In the genomic region with DNA sequence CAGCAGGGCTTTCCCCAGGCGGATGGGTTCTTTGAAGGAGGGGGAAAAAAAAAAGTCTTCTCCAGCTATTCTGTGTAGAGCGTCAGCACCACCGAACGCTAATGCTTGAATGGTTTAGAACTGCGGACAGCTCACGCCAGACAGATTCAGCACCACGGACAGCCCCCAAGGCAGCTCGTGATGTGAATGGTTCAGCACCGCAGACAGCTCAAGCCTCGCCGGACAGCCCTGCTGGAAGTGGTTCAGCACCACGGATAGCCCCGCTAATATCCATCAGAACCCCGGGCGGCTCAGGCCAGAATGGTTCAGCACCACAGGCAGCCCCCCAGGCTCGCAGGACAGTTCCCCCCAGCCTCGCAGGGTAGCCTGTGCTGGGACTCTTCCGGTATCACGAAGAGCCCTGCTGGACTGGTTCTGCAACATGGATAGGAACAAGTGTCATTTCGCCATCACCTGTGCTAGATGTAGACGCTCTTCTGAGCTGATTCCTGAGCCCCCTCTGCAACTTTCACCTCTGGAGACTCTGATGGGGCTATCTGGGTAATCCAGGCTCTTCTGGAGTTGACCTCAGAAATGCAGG, we compare ENCODE assay signal across 8 cellular contexts. TPM values are rescaled to one million over a fixed set of nuclear protein-coding genes. Genes with fewer than 3 reads are reported as not detected.
DNase-seq lines count a peak whose midpoint lies in the region; ATAC-seq, FAIRE-seq and TF ChIP-seq lines count a peak whose summit lies in the region.

No MANE protein-coding gene starts in this region.

- 43% methylated on average over 12 of the region's 21 CpGs; no CpG with 5 or more reads in 1 of the 2 experiments for WGBS in H1 (ENCODE audit: extremely low coverage in 1 of 2, insufficient coverage in 1 of 2, insufficient read length in 1 of 2, insufficient replicate concordance in 2 of 2, low coverage in 1 of 2, low lambda C conversion rate in 2 of 2, missing lambda C conversion rate in 1 of 2), 2 experiments
- WGBS in lung, 2 donors = 11 to 12% methylated on average over 21 of the region's 21 CpGs

- H2BK12ac ChIP-seq in H1 (ENCODE audit: low read depth, low read length) = no peak overlapping the region

- H2AFZ ChIP-seq in HCT116 (ENCODE audit: low read depth, low read length, poor library complexity, severe bottlenecking) (no peak overlapping the region), H1 (ENCODE audit: low read length) (no peak overlapping the region)

- H3K27ac Mint-ChIP-seq in T-helper 17 cell = no peak overlapping the region

- H3K79me1 ChIP-seq in H1 (ENCODE audit: low read depth, low read length) = no peaks in the 10 kb centered on the region

- no peak overlapping the region for H3K18ac ChIP-seq in H1 (ENCODE audit: extremely low read depth, low read length)

- no peak overlapping the region for H3K56ac ChIP-seq in H1 (replicated peaks; ENCODE audit: insufficient read length, low read depth, low read length)

- no peak overlapping the region for H4K8ac ChIP-seq in H1 (ENCODE audit: extremely low read depth, insufficient read depth, low read length)

- H3K36me3 Mint-ChIP-seq in T-helper 17 cell (ENCODE audit: low read depth) = no peaks in the 10 kb centered on the region

- no peak overlapping the region for H2BK120ac ChIP-seq in H1 (replicated peaks; ENCODE audit: low read depth, low read length)

- BruUV-seq in HCT116 (replicated peaks; lab: Mats Ljungman, UMichigan) = no TSS peak

- H3K79me2 ChIP-seq in HCT116 (ENCODE audit: insufficient read depth, low read length) (no peaks in the 10 kb centered on the region), H1 (ENCODE audit: control insufficient read depth in 1 of 2, insufficient read depth in 2 of 2, low read length in 2 of 2) (no peaks in the 10 kb centered on the region)

- no peak for ATAC-seq in HCT116
- peak; percentile 53 for ATAC-seq in lung (ENCODE audit: insufficient read depth, low FRiP score)
- ATAC-seq in T-helper 17 cell = no peak

- no peak overlapping the region for H4K91ac ChIP-seq in H1 (replicated peaks; ENCODE audit: insufficient read length, low read length)

- no peak overlapping the region for H3K27ac ChIP-seq in HCT116 (ENCODE audit: low read depth, low read length)
- H3K27ac ChIP-seq in SJCRH30 = no peak overlapping the region
- H3K27ac ChIP-seq in H1 (ENCODE audit: low read depth, low read length) = no peak overlapping the region
- no peak overlapping the region for H3K27ac ChIP-seq in lung (ENCODE audit: low read depth in 1 of 2, low read length in 1 of 2)

- no peak for TF ChIP-seq EP300 in H1 (IDR thresholded peaks at IDR 0.05; ENCODE audit: borderline replicate concordance in 1 of 2, low read depth in 2 of 2, low read length in 2 of 2)

- no peak overlapping the region for H3K23ac ChIP-seq in H1 (ENCODE audit: insufficient read length)

- H2AK5ac ChIP-seq in H1 (ENCODE audit: low read depth, low read length) = no peak overlapping the region

- H3K4me1 Mint-ChIP-seq in T-helper 17 cell = no peaks in the 10 kb centered on the region

- H3K9me3 ChIP-seq in HCT116 (ENCODE audit: control insufficient read depth in 1 of 2, insufficient read depth in 1 of 2, low read depth in 1 of 2, low read length in 2 of 2) = peaks cover 9 to 31% of the 10 kb centered on the region in 2 experiments; a peak in 2 of 4 replicates
- H3K9me3 ChIP-seq in SJCRH30 (replicated peaks) = no peaks in the 10 kb centered on the region
- H3K9me3 ChIP-seq in H1 (ENCODE audit: insufficient read depth in 2 of 2, low read depth in 1 of 2, low read length in 1 of 2) = peaks cover 52 to 69% of the 10 kb centered on the region in 2 experiments
- H3K9me3 ChIP-seq in lung (ENCODE audit: control insufficient read depth in 2 of 2, insufficient read depth in 1 of 2, low read length in 1 of 2) = peaks cover 4 to 20% of the 10 kb centered on the region in 2 donors
- H3K9me3 ChIP-seq in T-helper 17 cell (ENCODE audit: control insufficient read depth, low read length, poor library complexity, severe bottlenecking) = peaks cover 6% of the 10 kb centered on the region

- H2BK15ac ChIP-seq in H1 (ENCODE audit: low read length) = no peak overlapping the region

- no peak for FAIRE-seq in H1 (lab: Jason Lieb, UNC)

- no peaks in the 10 kb centered on the region for H3K4me1 ChIP-seq in HCT116 (ENCODE audit: control insufficient read depth in 1 of 2, insufficient read depth in 2 of 2, low read length in 2 of 2)
- no peaks in the 10 kb centered on the region for H3K4me1 ChIP-seq in SJCRH30
- H3K4me1 ChIP-seq in H1 (replicated peaks in 1 of 4; ENCODE audit: control insufficient read depth in 3 of 4, insufficient read depth in 4 of 4, low read length in 3 of 4) = no peaks in the 10 kb centered on the region
- no peaks in the 10 kb centered on the region for H3K4me1 ChIP-seq in lung (ENCODE audit: control insufficient read depth in 2 of 2, insufficient read depth in 2 of 2, low read length in 2 of 2)

- POLR2A ChIA-PET in HCT116 (lab: Charles Lee) = no interaction called here
- POLR2A ChIA-PET in H1 (lab: Charles Lee; ENCODE audit: partially characterized antibody) = no interaction called here

- no peak overlapping the region for H3K4me3 ChIP-seq in HCT116 (replicated peaks in 1 of 2; ENCODE audit: low read depth in 1 of 2, low read length in 2 of 2)
- H3K4me3 ChIP-seq in SJCRH30 = no peak overlapping the region
- H3K4me3 ChIP-seq in H1 (ENCODE audit: extremely low read depth in 1 of 4, insufficient read depth in 2 of 4, low read depth in 3 of 4, low read length in 4 of 4) = no peak overlapping the region
- H3K4me3 ChIP-seq in lung = no peak overlapping the region

- H3K27me3 ChIP-seq in HCT116 (ENCODE audit: insufficient read depth, low read length) (no peaks in the 10 kb centered on the region), SJCRH30 (no peaks in the 10 kb centered on the region), H1 (replicated peaks in 1 of 4; ENCODE audit: control insufficient read depth in 3 of 4, extremely low read depth in 1 of 4, insufficient read depth in 3 of 4, low read length in 3 of 4) (no peaks in the 10 kb centered on the region), lung (ENCODE audit: control insufficient read depth, insufficient read depth) (peaks cover 3% of the 10 kb centered on the region)

- H3K27me3 Mint-ChIP-seq in T-helper 17 cell = no peaks in the 10 kb centered on the region

- intact Hi-C loops in HCT116 (cut with micrococcal nuclease) = no loop called here

- H3K4me2 ChIP-seq in HCT116 (ENCODE audit: low read length) = no peak overlapping the region
- H3K4me2 ChIP-seq in H1 (ENCODE audit: insufficient read depth in 1 of 2, low read depth in 2 of 2, low read length in 2 of 2) = no peak overlapping the region

- H3K36me3 ChIP-seq in HCT116 (ENCODE audit: control insufficient read depth in 1 of 2, insufficient read depth in 2 of 2, low read length in 2 of 2) (no peaks in the 10 kb centered on the region), SJCRH30 (no peaks in the 10 kb centered on the region), H1 (ENCODE audit: control insufficient read depth in 2 of 4, insufficient read depth in 4 of 4, low read length in 3 of 4) (no peaks in the 10 kb centered on the region), lung (ENCODE audit: control insufficient read depth in 2 of 2, insufficient read depth in 2 of 2, low read length in 2 of 2) (no peaks in the 10 kb centered on the region)

- no peak overlapping the region for H2BK20ac ChIP-seq in H1 (ENCODE audit: low read length)

- RAD21 ChIA-PET in HCT116 (lab: Charles Lee; ENCODE audit: low non-redundant PET in 1 of 2, low total read pairs in 2 of 2, uncharacterized antibody in 2 of 2, unreplicated experiment in 2 of 2) = no interaction called here

- no peak overlapping the region for H3K9ac ChIP-seq in HCT116 (ENCODE audit: low read length)
- H3K9ac ChIP-seq in H1 (replicated peaks in 1 of 4; ENCODE audit: extremely low read depth in 1 of 4, low read depth in 3 of 4, low read length in 3 of 4) = no peak overlapping the region

- CTCF ChIA-PET in HCT116 (lab: Charles Lee) (no interaction called here), H1 (lab: Charles Lee; ENCODE audit: partially characterized antibody) (interaction anchor here (1.0 kb wide), 1 partner anchor 31 kb away, joined by 3 read pairs; no protein-coding TSS in a partner anchor)

- no peaks in the 10 kb centered on the region for H3K23me2 ChIP-seq in H1 (ENCODE audit: low read depth, low read length)

- TF ChIP-seq POLR2A in HCT116 (IDR thresholded peaks at IDR 0.05; ENCODE audit: borderline replicate concordance, extremely low read depth, insufficient read depth, insufficient read length) (no peak), H1 (IDR thresholded peaks at IDR 0.05; ENCODE audit: control extremely low read depth in 1 of 2, low read depth in 2 of 2, low read length in 2 of 2) (no peak)

- no peak overlapping the region for H3K4ac ChIP-seq in H1 (replicated peaks; ENCODE audit: insufficient read length, low read depth, low read length)

- no peak overlapping the region for H3K4me3 Mint-ChIP-seq in T-helper 17 cell

- DNase-seq in HCT116 (ENCODE audit: low read depth, low spot score) = no peak
- peak; percentile 95 for DNase-seq in SJCRH30
- DNase-seq in H1 (ENCODE audit: low read depth in 1 of 2, low spot score in 2 of 2) = peak; percentile 65 to 85
- DNase-seq in lung (ENCODE audit: low spot score) = peak; percentile 43
- DNase-seq in stromal cell of bone marrow (ENCODE audit: low read depth) = peak; percentile 33
- DNase-seq in T-helper 17 cell = no peak
- no peak for DNase-seq in GM19240 (ENCODE audit: insufficient read length, low spot score)
- DNase-seq in GOT3 (lab: John Stamatoyannopoulos, UW) = no peak

- H3K9me2 ChIP-seq in HCT116 (ENCODE audit: insufficient read depth) = no peaks in the 10 kb centered on the region

- TF ChIP-seq RAD21 in HCT116 (IDR thresholded peaks at IDR 0.05; ENCODE audit: low read depth) (no peak), H1 (IDR thresholded peaks at IDR 0.05 in 1 of 2, conservative IDR thresholded peaks at IDR 0.05 in 1 of 2; ENCODE audit: low read depth in 2 of 2, low read length in 2 of 2) (no peak; a peak in 1 of 4 replicates)

- no peak overlapping the region for H3K14ac ChIP-seq in H1 (ENCODE audit: insufficient read length)

- no peaks in the 10 kb centered on the region for H4K20me1 ChIP-seq in HCT116 (ENCODE audit: insufficient read depth)
- no peaks in the 10 kb centered on the region for H4K20me1 ChIP-seq in H1 (replicated peaks in 1 of 2; ENCODE audit: control insufficient read depth in 1 of 2, insufficient read depth in 2 of 2, low read length in 2 of 2)

- H4K5ac ChIP-seq in H1 (ENCODE audit: insufficient read length, low read depth, low read length) = no peak overlapping the region

- no peak overlapping the region for H2BK5ac ChIP-seq in H1 (ENCODE audit: low read depth, low read length)

- TF ChIP-seq CTCF in HCT116 (IDR thresholded peaks at IDR 0.05 in 2 of 3, conservative IDR thresholded peaks at IDR 0.05 in 1 of 3; ENCODE audit: borderline replicate concordance in 1 of 3, insufficient read depth in 1 of 3, low read depth in 2 of 3, low read length in 2 of 3) (no peak), H1 (IDR thresholded peaks at IDR 0.05; ENCODE audit: control extremely low read depth in 1 of 3, insufficient read depth in 1 of 3, low read depth in 1 of 3, low read length in 3 of 3) (no peak), lung (IDR thresholded peaks at IDR 0.05; ENCODE audit: control extremely low read depth, extremely low read depth) (no peak)

RNA-seq across cellular contexts. Expression of gene SMIM17, which starts 4.9 kb away (rescaled TPM):
- not detected for total RNA-seq in HCT116 (2021; ENCODE audit: unreplicated experiment)
- not detected in 2 replicates for polyA plus RNA-seq in HCT116 (2012)
- 0.55 and 0.71 TPM in 2 replicates for total RNA-seq in SJCRH30 (2014; rRNA removed; shearing (Covaris generic))
- not detected in 2 replicates for total RNA-seq in H1 (2021; fragmentation: NEBNext Ultra II Directional; extraction: Animal tissue kit (Norgen Biotek cat#: 25700))
- 0.06 TPM in 1 of 2 replicates, not detected in the other for polyA plus RNA-seq in H1 (2011; rRNA removed)
- polyA plus RNA-seq in H1 (2011; cell fraction: cytosol; rRNA removed) = 0.13 TPM
- not detected for polyA plus RNA-seq in H1 (2011; cell fraction: nucleus; rRNA removed)
- not detected in 4 replicates for polyA plus RNA-seq in H1 (2012, experiment 1 of 2)
- not detected for polyA plus RNA-seq in H1 (2012, experiment 2 of 2)
- polyA plus RNA-seq in H1 (2013, experiment 1 of 2) = 0.18 TPM
- polyA plus RNA-seq in H1 (2013, experiment 2 of 2) = 0.09 TPM
- not detected in 2 replicates for polyA minus RNA-seq in H1 (2011; rRNA and poly(A)+ RNA removed)
- not detected for polyA minus RNA-seq in H1 (2011; cell fraction: cytosol; rRNA and poly(A)+ RNA removed)
- not detected for polyA minus RNA-seq in H1 (2011; cell fraction: nucleus; rRNA and poly(A)+ RNA removed)
- total RNA-seq in lung = under 1 TPM; 0.40 to 0.94 TPM
- under 1 TPM; 0.10 to 0.15 TPM for polyA plus RNA-seq in lung
- total RNA-seq in T-helper 17 cell = not detected

RNA-seq across cellular contexts. Expression of gene ZNF835, which starts 33.5 kb away (rescaled TPM):
- total RNA-seq in HCT116 (2021; ENCODE audit: unreplicated experiment) (not detected), lung (1 to 10 TPM; 2.6 to 3.2 TPM), T-helper 17 cell (under 1 TPM; 0.83 to 0.99 TPM)
- not detected in 2 replicates for polyA plus RNA-seq in HCT116 (2012)
- total RNA-seq in SJCRH30 (2014; rRNA removed; shearing (Covaris generic)) = 0.10 and 0.43 TPM in 2 replicates
- total RNA-seq in H1 (2021; fragmentation: NEBNext Ultra II Directional; extraction: Animal tissue kit (Norgen Biotek cat#: 25700)) = 1.8 and 2.2 TPM in 2 replicates
- polyA plus RNA-seq in H1 (2011; rRNA removed) (0.02 and 0.05 TPM in 2 replicates), lung (1 to 10 TPM in 1 of 2 donors, under 1 TPM in 1; 0.49 to 1.2 TPM)
- not detected for polyA plus RNA-seq in H1 (2011; cell fraction: cytosol; rRNA removed)
- polyA plus RNA-seq in H1 (2011; cell fraction: nucleus; rRNA removed) = not detected
- not detected in 4 replicates for polyA plus RNA-seq in H1 (2012, experiment 1 of 2)
- not detected for polyA plus RNA-seq in H1 (2012, experiment 2 of 2)
- polyA plus RNA-seq in H1 (2013, experiment 1 of 2) = 2.2 TPM
- 1.9 TPM for polyA plus RNA-seq in H1 (2013, experiment 2 of 2)
- not detected in 2 replicates for polyA minus RNA-seq in H1 (2011; rRNA and poly(A)+ RNA removed)
- not detected for polyA minus RNA-seq in H1 (2011; cell fraction: cytosol; rRNA and poly(A)+ RNA removed)
- polyA minus RNA-seq in H1 (2011; cell fraction: nucleus; rRNA and poly(A)+ RNA removed) = not detected

RNA-seq across cellular contexts. Expression of gene ZNF71, which starts 43.0 kb away (rescaled TPM):
- not detected for total RNA-seq in HCT116 (2021; ENCODE audit: unreplicated experiment)
- not detected in 2 replicates for polyA plus RNA-seq in HCT116 (2012)
- total RNA-seq in SJCRH30 (2014; rRNA removed; shearing (Covaris generic)) = 11.1 and 11.4 TPM in 2 replicates
- total RNA-seq in H1 (2021; fragmentation: NEBNext Ultra II Directional; extraction: Animal tissue kit (Norgen Biotek cat#: 25700)) = 8.1 and 8.2 TPM in 2 replicates
- 12.4 and 13.4 TPM in 2 replicates for polyA plus RNA-seq in H1 (2011; rRNA removed)
- 10.4 TPM for polyA plus RNA-seq in H1 (2011; cell fraction: cytosol; rRNA removed)
- 8.8 TPM for polyA plus RNA-seq in H1 (2011; cell fraction: nucleus; rRNA removed)
- 5.6 to 9.2 TPM (median 8.5 TPM) in 4 replicates for polyA plus RNA-seq in H1 (2012, experiment 1 of 2)
- 7.9 TPM for polyA plus RNA-seq in H1 (2012, experiment 2 of 2)
- 6.5 TPM for polyA plus RNA-seq in H1 (2013, experiment 1 of 2)
- 6.7 TPM for polyA plus RNA-seq in H1 (2013, experiment 2 of 2)
- polyA minus RNA-seq in H1 (2011; rRNA and poly(A)+ RNA removed) = 9.4 and 9.7 TPM in 2 replicates
- 7.0 TPM for polyA minus RNA-seq in H1 (2011; cell fraction: cytosol; rRNA and poly(A)+ RNA removed)
- polyA minus RNA-seq in H1 (2011; cell fraction: nucleus; rRNA and poly(A)+ RNA removed) = 16.4 TPM
- 1 to 10 TPM; 6.7 to 8.3 TPM for total RNA-seq in lung
- polyA plus RNA-seq in lung = 1 to 10 TPM; 2.5 to 4.9 TPM
- total RNA-seq in T-helper 17 cell = 1 to 10 TPM; 4.9 to 5.1 TPM

Comparison
In these comparisons a context has a peak if more than half of its experiments do, and no peak if none do; other contexts are left out.
1. DNase-seq: peak in SJCRH30 (2 of 2), H1 (2 of 2), lung (single experiment) and stromal cell of bone marrow (single experiment); none in HCT116 (single experiment), T-helper 17 cell (0 of 3), GM19240 (single experiment) and GOT3 (single experiment).
2. Of the 16 proteins assayed by ChIP-seq in both H1 and HCT116: peak only in H1: MAX and SIN3A; only in HCT116: none; in both: none; in neither: 14.